In the genomic region with DNA sequence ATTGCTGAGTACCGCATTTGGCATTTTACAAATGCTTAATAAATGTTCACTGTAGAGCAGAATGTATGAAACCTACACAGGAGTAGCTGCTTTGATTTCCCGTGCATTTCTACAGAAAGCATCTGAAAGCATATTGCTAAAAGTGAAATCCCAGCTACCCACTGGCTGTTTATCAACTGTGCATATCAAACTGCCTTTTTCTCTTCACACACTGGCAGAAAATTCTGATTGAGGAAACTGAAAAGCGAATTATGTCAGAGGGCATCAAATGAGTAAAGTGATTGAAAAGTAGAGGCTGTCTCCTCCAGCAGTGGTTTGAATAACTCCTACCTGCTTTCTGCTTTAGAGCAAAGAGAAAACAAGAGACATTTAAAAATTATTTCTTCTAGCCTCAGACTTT, we compare ENCODE assay signal across 18 cellular contexts. TPM values are rescaled to one million over a fixed set of nuclear protein-coding genes. Genes with fewer than 3 reads are reported as not detected.
"Had no signal": no experiment of that assay in that cellular context is flagged by ENCODE, and none has a peak within 500 bp of the region (broad histone marks: within the 10 kb centered on the region; RNA-seq: fewer than 3 reads in every experiment).

No MANE protein-coding gene starts in this region.

- H3K27ac ChIP-seq: adrenal gland, esophagus muscularis mucosa, heart right ventricle, left ventricle myocardium inferior, thoracic aorta, upper lobe of right lung had no signal

- H3K27me3 ChIP-seq: adrenal gland, esophagus muscularis mucosa, heart right ventricle, upper lobe of right lung had no signal

- FAIRE-seq: bronchial epithelial cell, endothelial cell of umbilical vein had no signal

- H3K36me3 ChIP-seq: adrenal gland, esophagus muscularis mucosa, heart right ventricle, left ventricle myocardium inferior, thoracic aorta, upper lobe of right lung had no signal

- ATAC-seq: heart right ventricle, right cardiac atrium, upper lobe of right lung had no signal

- H3K9me3 ChIP-seq: adrenal gland, esophagus muscularis mucosa, heart right ventricle, left ventricle myocardium inferior, thoracic aorta, upper lobe of right lung had no signal

- H3K4me1 Mint-ChIP-seq: neural crest cell had no signal

- H3K4me3 Mint-ChIP-seq: dendritic cell treated with granulocyte-macrophage colony-stimulating factor and Interleukin-4, amounts not matched to agents 40 ng/mL and 50 ng/mL, for 4 days; memory B cell; neural crest cell had no signal

- H3K4me3 ChIP-seq: adrenal gland, esophagus muscularis mucosa, heart right ventricle, left ventricle myocardium inferior, thoracic aorta, upper lobe of right lung had no signal

- DNase-seq: activated CD4-positive, alpha-beta T cell treated with anti-CD3 and anti-CD28 coated beads, Interleukin-2, amount 50 U/mL, for 4 hours; activated CD4-positive, CD25-positive, alpha-beta regulatory T cell treated with anti-CD3 and anti-CD28 coated beads, Interleukin-2, amount 50 U/mL, for 72 hours; adrenal gland; effector CD8-positive, alpha-beta T cell; heart right ventricle; kidney glomerular epithelial cell; left ventricle myocardium inferior; right cardiac atrium; stimulated activated CD4-positive, alpha-beta T cell treated with anti-CD3 and anti-CD28 coated beads, Interleukin-2, amount 100 ng/mL, for 24 hours; upper lobe of right lung had no signal

- H3K4me1 ChIP-seq: adrenal gland, esophagus muscularis mucosa had no signal

- H3K27me3 Mint-ChIP-seq: dendritic cell treated with granulocyte-macrophage colony-stimulating factor and Interleukin-4, amounts not matched to agents 40 ng/mL and 50 ng/mL, for 4 days; memory B cell had no signal

- H3K9me3 Mint-ChIP-seq: memory B cell had no signal

- H3K27ac Mint-ChIP-seq: memory B cell, progenitor cell of endocrine pancreas had no signal

RNA-seq across cellular contexts. Expression of a gene that starts 28.0 kb away (rescaled TPM):
- total RNA-seq: neural crest cell, progenitor cell of endocrine pancreas had no signal
